ENCODE assay signal across 1 cellular context in genomic region chr1:214439352-214440119, GRCh38.
A peak's percentile ranks its signal among the peaks of the same experiment; 100 is the strongest.
TF ChIP-seq lines count a peak whose summit lies in the region.

No MANE protein-coding gene starts in this region.

TF ChIP-seq in HEK293, 187 proteins besides CTCF, POLR2A, EP300 and RAD21 (continued from another document and continues in another):
- TF ChIP-seq ZNF184 (tag by site-specific recombination; IDR thresholded peaks at IDR 0.05) (peak; percentile 66), ZNF785 (tag by site-specific recombination; IDR thresholded peaks at IDR 0.05) (no peak), PRDM4 (tag by site-specific recombination; IDR thresholded peaks at IDR 0.05) (peak; percentile 86), WT1 (tag by site-specific recombination; IDR thresholded peaks at IDR 0.05) (peak; percentile 92), ZNF366 (tag by site-specific recombination; conservative IDR thresholded peaks at IDR 0.05) (peak; percentile 98), ZNF623 (tag by site-specific recombination; IDR thresholded peaks at IDR 0.05) (peak; percentile 35; the same call in 1 of the 2 replicates), PRDM1 (tag by site-specific recombination; IDR thresholded peaks at IDR 0.05) (peak; percentile 99), ZNF24 (tag by site-specific recombination; IDR thresholded peaks at IDR 0.05) (peak; percentile 95), ZNF549 (tag by site-specific recombination; IDR thresholded peaks at IDR 0.05) (no peak), FEZF1 (tag by site-specific recombination; IDR thresholded peaks at IDR 0.05) (peak; percentile 92), ZNF214 (tag by site-specific recombination; IDR thresholded peaks at IDR 0.05; ENCODE audit: borderline replicate concordance) (no peak), OSR2 (tag by site-specific recombination; IDR thresholded peaks at IDR 0.05) (peak; percentile 87), ZNF792 (tag by site-specific recombination; IDR thresholded peaks at IDR 0.05) (peak; percentile 92), ZNF48 (tag by site-specific recombination; IDR thresholded peaks at IDR 0.05) (no peak), ZNF76 (tag by site-specific recombination; IDR thresholded peaks at IDR 0.05; ENCODE audit: borderline replicate concordance, low read depth) (0 out of 2 replicates have a peak, but pooled peaks have one; percentile 60), ZBTB26 (tag by site-specific recombination; optimal IDR thresholded peaks at IDR 0.05) (no peak), ZFHX2 (tag by site-specific recombination; conservative IDR thresholded peaks at IDR 0.05) (peak; percentile 69), SCRT1 (tag by site-specific recombination; IDR thresholded peaks at IDR 0.05; ENCODE audit: borderline replicate concordance) (peak; percentile 85; the same call in 1 of the 2 replicates), ZNF146 (tag by site-specific recombination; IDR thresholded peaks at IDR 0.05) (peak; percentile 79), ZSCAN30 (tag by site-specific recombination; IDR thresholded peaks at IDR 0.05) (peak; percentile 95), ZNF394 (tag by site-specific recombination; IDR thresholded peaks at IDR 0.05; ENCODE audit: borderline replicate concordance) (peak; percentile 73; the same call in 1 of the 2 replicates), ZNF16 (tag by site-specific recombination; IDR thresholded peaks at IDR 0.05; ENCODE audit: low read depth) (no peak), GLI4 (tag by site-specific recombination; IDR thresholded peaks at IDR 0.05) (0 out of 2 replicates have a peak, but pooled peaks have one; percentile 53), ZNF837 (tag by site-specific recombination; IDR thresholded peaks at IDR 0.05) (no peak), ZNF514 (tag by site-specific recombination; IDR thresholded peaks at IDR 0.05) (no peak), ZNF341 (tag by site-specific recombination; IDR thresholded peaks at IDR 0.05; ENCODE audit: low read depth) (peak; percentile 44; the same call in 1 of the 2 replicates), ZNF704 (tag by site-specific recombination; IDR thresholded peaks at IDR 0.05) (no peak), ZFP3 (tag by site-specific recombination; IDR thresholded peaks at IDR 0.05; ENCODE audit: low read depth) (no peak), ZNF473 (tag by site-specific recombination; IDR thresholded peaks at IDR 0.05) (no peak), KLF1 (tag by site-specific recombination; IDR thresholded peaks at IDR 0.05) (peak; percentile 59; the same call in 1 of the 2 replicates), ZNF571 (tag by site-specific recombination; IDR thresholded peaks at IDR 0.05) (no peak), ZNF211 (tag by site-specific recombination; IDR thresholded peaks at IDR 0.05; ENCODE audit: low read depth) (no peak), MZF1 (tag by site-specific recombination; IDR thresholded peaks at IDR 0.05; ENCODE audit: borderline replicate concordance) (peak; percentile 68), GFI1B (tag by site-specific recombination; IDR thresholded peaks at IDR 0.05) (peak; percentile 100), ZNF335 (tag by site-specific recombination; conservative IDR thresholded peaks at IDR 0.05) (peak; percentile 78), GLI2 (tag by site-specific recombination; IDR thresholded peaks at IDR 0.05; ENCODE audit: borderline replicate concordance, low read depth) (peak; percentile 86)
- TF ChIP-seq, protein P1, sequence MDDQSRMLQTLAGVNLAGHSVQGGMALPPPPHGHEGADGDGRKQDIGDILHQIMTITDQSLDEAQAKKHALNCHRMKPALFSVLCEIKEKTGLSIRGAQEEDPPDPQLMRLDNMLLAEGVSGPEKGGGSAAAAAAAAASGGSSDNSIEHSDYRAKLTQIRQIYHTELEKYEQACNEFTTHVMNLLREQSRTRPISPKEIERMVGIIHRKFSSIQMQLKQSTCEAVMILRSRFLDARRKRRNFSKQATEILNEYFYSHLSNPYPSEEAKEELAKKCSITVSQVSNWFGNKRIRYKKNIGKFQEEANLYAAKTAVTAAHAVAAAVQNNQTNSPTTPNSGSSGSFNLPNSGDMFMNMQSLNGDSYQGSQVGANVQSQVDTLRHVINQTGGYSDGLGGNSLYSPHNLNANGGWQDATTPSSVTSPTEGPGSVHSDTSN (CRISPR knock-in tag; IDR thresholded peaks at IDR 0.05): no peak
- TF ChIP-seq, protein P2, sequence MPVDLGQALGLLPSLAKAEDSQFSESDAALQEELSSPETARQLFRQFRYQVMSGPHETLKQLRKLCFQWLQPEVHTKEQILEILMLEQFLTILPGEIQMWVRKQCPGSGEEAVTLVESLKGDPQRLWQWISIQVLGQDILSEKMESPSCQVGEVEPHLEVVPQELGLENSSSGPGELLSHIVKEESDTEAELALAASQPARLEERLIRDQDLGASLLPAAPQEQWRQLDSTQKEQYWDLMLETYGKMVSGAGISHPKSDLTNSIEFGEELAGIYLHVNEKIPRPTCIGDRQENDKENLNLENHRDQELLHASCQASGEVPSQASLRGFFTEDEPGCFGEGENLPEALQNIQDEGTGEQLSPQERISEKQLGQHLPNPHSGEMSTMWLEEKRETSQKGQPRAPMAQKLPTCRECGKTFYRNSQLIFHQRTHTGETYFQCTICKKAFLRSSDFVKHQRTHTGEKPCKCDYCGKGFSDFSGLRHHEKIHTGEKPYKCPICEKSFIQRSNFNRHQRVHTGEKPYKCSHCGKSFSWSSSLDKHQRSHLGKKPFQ (tag by site-specific recombination; IDR thresholded peaks at IDR 0.05): peak; percentile 96
- TF ChIP-seq, protein P3, sequence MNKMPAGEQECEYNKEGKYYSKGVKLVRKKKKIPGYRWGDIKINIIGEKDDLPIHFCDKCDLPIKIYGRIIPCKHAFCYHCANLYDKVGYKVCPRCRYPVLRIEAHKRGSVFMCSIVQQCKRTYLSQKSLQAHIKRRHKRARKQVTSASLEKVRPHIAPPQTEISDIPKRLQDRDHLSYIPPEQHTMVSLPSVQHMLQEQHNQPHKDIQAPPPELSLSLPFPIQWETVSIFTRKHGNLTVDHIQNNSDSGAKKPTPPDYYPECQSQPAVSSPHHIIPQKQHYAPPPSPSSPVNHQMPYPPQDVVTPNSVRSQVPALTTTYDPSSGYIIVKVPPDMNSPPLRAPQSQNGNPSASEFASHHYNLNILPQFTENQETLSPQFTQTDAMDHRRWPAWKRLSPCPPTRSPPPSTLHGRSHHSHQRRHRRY (tag by site-specific recombination; IDR thresholded peaks at IDR 0.05): peak; percentile 43; the same call in 1 of the 2 replicates
- TF ChIP-seq, protein P4, sequence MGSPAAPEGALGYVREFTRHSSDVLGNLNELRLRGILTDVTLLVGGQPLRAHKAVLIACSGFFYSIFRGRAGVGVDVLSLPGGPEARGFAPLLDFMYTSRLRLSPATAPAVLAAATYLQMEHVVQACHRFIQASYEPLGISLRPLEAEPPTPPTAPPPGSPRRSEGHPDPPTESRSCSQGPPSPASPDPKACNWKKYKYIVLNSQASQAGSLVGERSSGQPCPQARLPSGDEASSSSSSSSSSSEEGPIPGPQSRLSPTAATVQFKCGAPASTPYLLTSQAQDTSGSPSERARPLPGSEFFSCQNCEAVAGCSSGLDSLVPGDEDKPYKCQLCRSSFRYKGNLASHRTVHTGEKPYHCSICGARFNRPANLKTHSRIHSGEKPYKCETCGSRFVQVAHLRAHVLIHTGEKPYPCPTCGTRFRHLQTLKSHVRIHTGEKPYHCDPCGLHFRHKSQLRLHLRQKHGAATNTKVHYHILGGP (tag by site-specific recombination; IDR thresholded peaks at IDR 0.05): peak; percentile 84
- TF ChIP-seq, protein P5, sequence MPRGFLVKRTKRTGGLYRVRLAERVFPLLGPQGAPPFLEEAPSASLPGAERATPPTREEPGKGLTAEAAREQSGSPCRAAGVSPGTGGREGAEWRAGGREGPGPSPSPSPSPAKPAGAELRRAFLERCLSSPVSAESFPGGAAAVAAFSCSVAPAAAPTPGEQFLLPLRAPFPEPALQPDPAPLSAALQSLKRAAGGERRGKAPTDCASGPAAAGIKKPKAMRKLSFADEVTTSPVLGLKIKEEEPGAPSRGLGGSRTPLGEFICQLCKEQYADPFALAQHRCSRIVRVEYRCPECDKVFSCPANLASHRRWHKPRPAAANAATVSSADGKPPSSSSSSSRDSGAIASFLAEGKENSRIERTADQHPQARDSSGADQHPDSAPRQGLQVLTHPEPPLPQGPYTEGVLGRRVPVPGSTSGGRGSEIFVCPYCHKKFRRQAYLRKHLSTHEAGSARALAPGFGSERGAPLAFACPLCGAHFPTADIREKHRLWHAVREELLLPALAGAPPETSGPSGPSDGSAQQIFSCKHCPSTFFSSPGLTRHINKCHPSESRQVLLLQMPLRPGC (tag by site-specific recombination; IDR thresholded peaks at IDR 0.05): peak; percentile 98
- TF ChIP-seq, protein P6, sequence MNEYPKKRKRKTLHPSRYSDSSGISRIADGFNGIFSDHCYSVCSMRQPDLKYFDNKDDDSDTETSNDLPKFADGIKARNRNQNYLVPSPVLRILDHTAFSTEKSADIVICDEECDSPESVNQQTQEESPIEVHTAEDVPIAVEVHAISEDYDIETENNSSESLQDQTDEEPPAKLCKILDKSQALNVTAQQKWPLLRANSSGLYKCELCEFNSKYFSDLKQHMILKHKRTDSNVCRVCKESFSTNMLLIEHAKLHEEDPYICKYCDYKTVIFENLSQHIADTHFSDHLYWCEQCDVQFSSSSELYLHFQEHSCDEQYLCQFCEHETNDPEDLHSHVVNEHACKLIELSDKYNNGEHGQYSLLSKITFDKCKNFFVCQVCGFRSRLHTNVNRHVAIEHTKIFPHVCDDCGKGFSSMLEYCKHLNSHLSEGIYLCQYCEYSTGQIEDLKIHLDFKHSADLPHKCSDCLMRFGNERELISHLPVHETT (tag by site-specific recombination; IDR thresholded peaks at IDR 0.05): peak; percentile 98
- TF ChIP-seq, protein P7, sequence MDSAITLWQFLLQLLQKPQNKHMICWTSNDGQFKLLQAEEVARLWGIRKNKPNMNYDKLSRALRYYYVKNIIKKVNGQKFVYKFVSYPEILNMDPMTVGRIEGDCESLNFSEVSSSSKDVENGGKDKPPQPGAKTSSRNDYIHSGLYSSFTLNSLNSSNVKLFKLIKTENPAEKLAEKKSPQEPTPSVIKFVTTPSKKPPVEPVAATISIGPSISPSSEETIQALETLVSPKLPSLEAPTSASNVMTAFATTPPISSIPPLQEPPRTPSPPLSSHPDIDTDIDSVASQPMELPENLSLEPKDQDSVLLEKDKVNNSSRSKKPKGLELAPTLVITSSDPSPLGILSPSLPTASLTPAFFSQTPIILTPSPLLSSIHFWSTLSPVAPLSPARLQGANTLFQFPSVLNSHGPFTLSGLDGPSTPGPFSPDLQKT (IDR thresholded peaks at IDR 0.05; ENCODE audit: borderline replicate concordance, low read depth, low read length): no peak
